In the genomic region with DNA sequence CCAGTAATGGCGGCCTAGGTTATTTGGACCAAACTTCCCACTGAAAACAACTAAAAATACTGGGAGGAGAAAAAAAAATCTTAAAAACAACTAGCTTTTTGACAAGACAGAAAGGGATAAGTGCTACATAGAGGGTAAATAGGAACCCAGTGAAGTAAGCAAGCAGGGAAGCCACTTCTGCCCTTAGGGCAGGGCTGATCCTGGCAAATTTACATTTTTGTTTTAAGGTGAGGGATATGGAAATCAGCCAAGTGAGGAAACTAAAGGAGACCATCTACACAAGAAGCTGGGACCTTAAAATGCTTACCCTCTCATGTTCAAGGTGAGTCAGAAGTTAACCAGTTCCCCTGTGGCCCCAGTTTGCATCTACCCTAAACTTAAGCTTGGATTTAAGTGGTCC, we compare ENCODE assay signal across 16 cellular contexts. TPM values are rescaled to one million over a fixed set of nuclear protein-coding genes. Genes with fewer than 3 reads are reported as not detected.
A peak's percentile ranks its signal among the peaks of the same experiment; 100 is the strongest.
DNase-seq lines count a peak whose midpoint lies in the region; ATAC-seq and TF ChIP-seq lines count a peak whose summit lies in the region.
"Had no signal": no experiment of that assay in that cellular context is flagged by ENCODE, and none has a peak within 500 bp of the region (broad histone marks: within the 10 kb centered on the region; RNA-seq: fewer than 3 reads in every experiment).

No MANE protein-coding gene starts in this region.

- TF ChIP-seq CTCF in colonic mucosa (IDR thresholded peaks at IDR 0.05) (no peak), transverse colon (IDR thresholded peaks at IDR 0.05) (no peak), lower lobe of right lung (IDR thresholded peaks at IDR 0.05) (no peak)

- H3K23ac ChIP-seq in mesendoderm (ENCODE audit: low read length), result no peak overlapping the region

- H3K79me2 ChIP-seq in mesendoderm (ENCODE audit: control insufficient read depth, insufficient read depth, low read length), result no peaks in the 10 kb centered on the region

- DNase-seq in colonic mucosa, result no peak
- DNase-seq in mesendoderm, result peak; percentile 25
- no peak for DNase-seq in transverse colon
- DNase-seq in lower lobe of right lung, result no peak
- DNase-seq in stimulated activated naive CD4-positive, alpha-beta T cell (lab: John Stamatoyannopoulos, UW), result no peak
- DNase-seq: Caco-2; CD8-positive, alpha-beta memory T cell; DND-41; GF-D8; H7 had no signal

- intact Hi-C loops in colonic mucosa (cut with DNase I), result no loop called here
- intact Hi-C loops in transverse colon (cut with DNase I; ENCODE audit: low total_unique reads), result no loop called here
- intact Hi-C loops in lower lobe of right lung (cut with DNase I), result no loop called here

- no peaks in the 10 kb centered on the region for H3K79me1 ChIP-seq in mesendoderm (ENCODE audit: low read length)

- no peak overlapping the region for H4K5ac ChIP-seq in mesendoderm (ENCODE audit: low read length)

- 0 out of 2 replicates have a peak overlapping the region, but pooled peaks have one; percentile 3 for H3K4me3 ChIP-seq in HUES6 (ENCODE audit: low read depth, low read length)
- no peak overlapping the region for H3K4me3 ChIP-seq in colonic mucosa
- H3K4me3 ChIP-seq in mesendoderm (ENCODE audit: low read length), result no peak overlapping the region
- H3K4me3 ChIP-seq in transverse colon, result no peak overlapping the region
- H3K4me3 ChIP-seq in lower lobe of right lung, result no peak overlapping the region
- H3K4me3 ChIP-seq: A549 had no signal

- H2AK5ac ChIP-seq in mesendoderm (ENCODE audit: low read length), result no peak overlapping the region

- no peak overlapping the region for H2BK15ac ChIP-seq in mesendoderm (replicated peaks; ENCODE audit: low read depth)

- H3K56ac ChIP-seq in mesendoderm (ENCODE audit: low read length), result no peak overlapping the region

- H4K8ac ChIP-seq in mesendoderm (ENCODE audit: low read depth, low read length), result no peak overlapping the region

- H3K27ac ChIP-seq in HUES6 (ENCODE audit: low read depth, low read length), result no peak overlapping the region
- H3K27ac ChIP-seq in colonic mucosa, result peak overlapping the region; percentile 13
- no peak overlapping the region for H3K27ac ChIP-seq in mesendoderm (ENCODE audit: low read depth, low read length)
- H3K27ac ChIP-seq in transverse colon, result peak overlapping the region; percentile 60 to 82 (median 76)
- H3K27ac ChIP-seq in lower lobe of right lung, result no peak overlapping the region
- H3K27ac ChIP-seq: A549 had no signal

- no peak overlapping the region for H2BK120ac ChIP-seq in mesendoderm (ENCODE audit: low read depth, low read length)

- no peak overlapping the region for H3K18ac ChIP-seq in mesendoderm (ENCODE audit: low read length)

- no peak overlapping the region for H3K9ac ChIP-seq in HUES6 (ENCODE audit: low read length)
- no peak overlapping the region for H3K9ac ChIP-seq in colonic mucosa (ENCODE audit: low read depth in 2 of 2, low read length in 2 of 2)
- no peak overlapping the region for H3K9ac ChIP-seq in mesendoderm (ENCODE audit: low read length)

- TF ChIP-seq POLR2A in transverse colon (IDR thresholded peaks at IDR 0.05), result no peak

- in situ Hi-C loops in transverse colon (cut with MboI; ENCODE audit: low pct_ligation_motif_present in 1 of 4, low pct_unique_long_range_greater_than_20kb in 1 of 4, low sequenced_read_pairs in 3 of 4), result no loop called here

- H3K4me1 ChIP-seq in HUES6 (ENCODE audit: control insufficient read depth, insufficient read depth, low read length) (peaks cover 22% of the 10 kb centered on the region), colonic mucosa (peaks cover 6% of the 10 kb centered on the region), mesendoderm (ENCODE audit: control insufficient read depth, low read depth, low read length) (no peaks in the 10 kb centered on the region), transverse colon (peaks cover 8 to 54% (median 31%) of the 10 kb centered on the region in 4 donors), lower lobe of right lung (no peaks in the 10 kb centered on the region)
- H3K4me1 ChIP-seq: A549, Caco-2 had no signal

- no CpG with 5 or more reads among the region's 1 CpG for WGBS in mesendoderm (ENCODE audit: extremely low coverage, insufficient coverage, low lambda C conversion rate)
- 55 to 100% methylated on average over 1 of the region's 1 CpG for WGBS in transverse colon (ENCODE audit: low coverage in 1 of 2), 2 donors

- TF ChIP-seq EP300 in transverse colon (IDR thresholded peaks at IDR 0.05; ENCODE audit: low read depth), result no peak

- H3K9me3 ChIP-seq in HUES6 (ENCODE audit: control insufficient read depth, insufficient read depth, low read depth, low read length) (peaks cover 4% of the 10 kb centered on the region; the same call in 1 of the 2 replicates), colonic mucosa (no peaks in the 10 kb centered on the region), transverse colon (no peaks in the 10 kb centered on the region), lower lobe of right lung (no peaks in the 10 kb centered on the region)
- H3K9me3 ChIP-seq: A549, Caco-2 had no signal

- H3K36me3 ChIP-seq in HUES6 (ENCODE audit: control insufficient read depth, insufficient read depth, low read length) (no peaks in the 10 kb centered on the region), colonic mucosa (no peaks in the 10 kb centered on the region), mesendoderm (ENCODE audit: control insufficient read depth, insufficient read depth, low read length) (no peaks in the 10 kb centered on the region), transverse colon (no peaks in the 10 kb centered on the region), lower lobe of right lung (no peaks in the 10 kb centered on the region)

- H3K27me3 ChIP-seq in HUES6 (ENCODE audit: control insufficient read depth, insufficient read depth, low read length) (no peaks in the 10 kb centered on the region), colonic mucosa (no peaks in the 10 kb centered on the region), mesendoderm (ENCODE audit: insufficient read depth, low read length, poor library complexity) (no peaks in the 10 kb centered on the region), transverse colon (no peaks in the 10 kb centered on the region), lower lobe of right lung (ENCODE audit: low read depth) (no peaks in the 10 kb centered on the region)

- no peak overlapping the region for H3K4ac ChIP-seq in mesendoderm (ENCODE audit: low read depth, low read length)

- H2BK5ac ChIP-seq in mesendoderm (ENCODE audit: low read length), result no peak overlapping the region

- no peak overlapping the region for H3K4me2 ChIP-seq in mesendoderm (ENCODE audit: low read length)
- H3K4me2 ChIP-seq: A549 had no signal

- ATAC-seq in lower lobe of right lung, result no peak
- no peak for ATAC-seq in GM19455 (IDR thresholded peaks at IDR 0.05; ENCODE audit: unreplicated experiment)
- ATAC-seq: A549 had no signal

RNA-seq across cellular contexts. Expression of a gene that starts 46.5 kb away (rescaled TPM):
- total RNA-seq in colonic mucosa, result 100 to 1,000 TPM; 344 to 371 TPM
- polyA plus RNA-seq in mesendoderm (2013, experiment 1 of 2), result 266 TPM
- polyA plus RNA-seq in mesendoderm (2013, experiment 2 of 2), result 270 TPM
- 100 to 1,000 TPM in 2 of 4 donors, 10 to 100 TPM in 2; 29.9 to 129 (median 66.8) TPM for total RNA-seq in transverse colon
- total RNA-seq in lower lobe of right lung, result 62.3 TPM

RNA-seq across cellular contexts. Expression of a gene that starts 56.8 kb away (rescaled TPM):
- total RNA-seq in colonic mucosa (not detected), transverse colon (not detected), lower lobe of right lung (not detected)
- not detected for polyA plus RNA-seq in mesendoderm (2013, experiment 1 of 2)
- not detected for polyA plus RNA-seq in mesendoderm (2013, experiment 2 of 2)
- total RNA-seq: Caco-2; CD8-positive, alpha-beta memory T cell; H7 had no signal
- polyA plus RNA-seq: A549; BJ; CD14-positive monocyte; CD8-positive, alpha-beta memory T cell; IgD-negative memory B cell had no signal

Comparison
In these comparisons a context has a peak if more than half of its experiments do, and no peak if none do; other contexts are left out.
1. H3K27ac ChIP-seq: peak in colonic mucosa (single experiment) and transverse colon (4 of 4); none in HUES6 (single experiment), mesendoderm (single experiment) and lower lobe of right lung (single experiment).